ENCODE assay signal across 22 cellular contexts in the genomic region with DNA sequence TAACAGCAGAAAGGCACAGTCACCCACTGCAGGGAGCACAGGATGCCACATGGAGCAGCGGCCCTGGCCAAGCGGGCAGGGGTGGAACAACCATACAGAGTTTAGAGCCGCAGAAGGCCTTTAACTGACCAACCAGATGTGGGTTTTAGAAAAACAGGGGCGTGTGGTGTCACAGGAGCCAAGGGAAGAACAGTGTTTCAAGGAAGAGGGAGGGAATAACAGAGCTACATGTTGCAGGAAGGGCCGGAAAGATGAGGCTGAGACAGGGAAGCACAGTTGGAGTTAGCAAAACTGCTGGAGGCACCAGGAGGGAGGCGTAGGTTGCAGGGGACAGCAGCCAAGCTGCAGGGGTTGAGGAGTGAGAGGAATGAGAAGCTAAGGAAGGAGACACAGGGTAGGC. TPM values are rescaled to one million over a fixed set of nuclear protein-coding genes. Genes with fewer than 3 reads are reported as not detected.
DNase-seq lines count a peak whose midpoint lies in the region; ATAC-seq, FAIRE-seq and TF ChIP-seq lines count a peak whose summit lies in the region.
"Had no signal": no experiment of that assay in that cellular context is flagged by ENCODE, and none has a peak within 500 bp of the region (broad histone marks: within the 10 kb centered on the region; RNA-seq: fewer than 3 reads in every experiment).

No MANE protein-coding gene starts in this region.

- H2BK15ac ChIP-seq in H1 (ENCODE audit: low read length): peak overlapping the region; percentile 31; the same call in 1 of the 2 replicates

- no peak overlapping the region for H3K4me2 ChIP-seq in H1 (ENCODE audit: insufficient read depth in 1 of 2, low read depth in 2 of 2, low read length in 2 of 2)
- H3K4me2 ChIP-seq: KMS-11 had no signal

- H3K27me3 Mint-ChIP-seq in neural crest cell (ENCODE audit: low read depth): no peaks in the 10 kb centered on the region

- TF ChIP-seq CTCF in H1 (IDR thresholded peaks at IDR 0.05; ENCODE audit: control extremely low read depth in 1 of 3, insufficient read depth in 1 of 3, low read depth in 1 of 3, low read length in 3 of 3) (no peak), neural crest cell (conservative IDR thresholded peaks at IDR 0.05) (no peak)

- no peak overlapping the region for H3K18ac ChIP-seq in H1 (ENCODE audit: extremely low read depth, low read length)

- no peak for TF ChIP-seq RAD21 in H1 (IDR thresholded peaks at IDR 0.05 in 1 of 2, conservative IDR thresholded peaks at IDR 0.05 in 1 of 2; ENCODE audit: low read depth in 2 of 2, low read length in 2 of 2)

- no peak overlapping the region for H2BK20ac ChIP-seq in H1 (ENCODE audit: low read length)

- peak overlapping the region in 1 of 4 experiments; percentile 32; a peak in 1 of 7 replicates for H3K9ac ChIP-seq in H1 (replicated peaks in 1 of 4; ENCODE audit: extremely low read depth in 1 of 4, low read depth in 3 of 4, low read length in 3 of 4)
- H3K9ac ChIP-seq: KMS-11 had no signal

- H3K14ac ChIP-seq in H1 (ENCODE audit: insufficient read length): no peak overlapping the region

- H3K79me2 ChIP-seq in H1 (ENCODE audit: control insufficient read depth in 1 of 2, insufficient read depth in 2 of 2, low read length in 2 of 2): no peaks in the 10 kb centered on the region

- H3K4me3 Mint-ChIP-seq in neural crest cell: no peak overlapping the region
- H3K4me3 Mint-ChIP-seq: HFFc6 had no signal

- peaks cover 0 to 4% (median 0%) of the 10 kb centered on the region in 4 experiments; a peak in 1 of 7 replicates for H3K4me1 ChIP-seq in H1 (replicated peaks in 1 of 4; ENCODE audit: control insufficient read depth in 3 of 4, insufficient read depth in 4 of 4, low read length in 3 of 4)

- CTCF ChIA-PET in H1 (lab: Charles Lee; ENCODE audit: partially characterized antibody): interaction anchor here (0.6 to 3.8 kb wide), 8 partner anchors 10 to 95 kb away, joined by 3 to 29 read pairs (median 4); partner anchors contain the start of gene RCOR2

- H3K27me3 ChIP-seq in H1 (replicated peaks in 1 of 4; ENCODE audit: control insufficient read depth in 3 of 4, extremely low read depth in 1 of 4, insufficient read depth in 3 of 4, low read length in 3 of 4): peaks cover 0 to 8% (median 5%) of the 10 kb centered on the region in 4 experiments; a peak in 3 of 7 replicates

- 88% methylated on average over 6 of the region's 6 CpGs; no CpG with 5 or more reads in 1 of the 2 experiments for WGBS in H1 (ENCODE audit: extremely low coverage in 1 of 2, insufficient coverage in 1 of 2, insufficient read length in 1 of 2, insufficient replicate concordance in 2 of 2, low coverage in 1 of 2, low lambda C conversion rate in 2 of 2, missing lambda C conversion rate in 1 of 2), 2 experiments

- no peak overlapping the region for H3K23ac ChIP-seq in H1 (ENCODE audit: insufficient read length)

- 0 out of 2 replicates have a peak overlapping the region, but pooled peaks have one; percentile 60 for H2BK12ac ChIP-seq in H1 (ENCODE audit: low read depth, low read length)

- no peaks in the 10 kb centered on the region for H3K36me3 Mint-ChIP-seq in neural crest cell (ENCODE audit: low read depth)

- H2AK5ac ChIP-seq in H1 (ENCODE audit: low read depth, low read length): no peak overlapping the region

- no peak overlapping the region for H4K5ac ChIP-seq in H1 (ENCODE audit: insufficient read length, low read depth, low read length)

- no peak overlapping the region for H3K4ac ChIP-seq in H1 (replicated peaks; ENCODE audit: insufficient read length, low read depth, low read length)

- H3K27ac Mint-ChIP-seq in neural crest cell (ENCODE audit: unreplicated experiment): peak overlapping the region; percentile 94
- H3K27ac Mint-ChIP-seq: HFFc6 had no signal

- H3K23me2 ChIP-seq in H1 (ENCODE audit: low read depth, low read length): no peaks in the 10 kb centered on the region; the same call in 1 of the 2 replicates

- no peak for FAIRE-seq in H1 (lab: Jason Lieb, UNC)

- no peak overlapping the region for H2AFZ ChIP-seq in H1 (ENCODE audit: low read length)

- no peaks in the 10 kb centered on the region for H3K9me3 Mint-ChIP-seq in neural crest cell
- H3K9me3 Mint-ChIP-seq: HFFc6 had no signal

- no peak overlapping the region for H3K4me3 ChIP-seq in H1 (ENCODE audit: extremely low read depth in 1 of 4, insufficient read depth in 2 of 4, low read depth in 3 of 4, low read length in 4 of 4)

- no peaks in the 10 kb centered on the region for H4K20me1 ChIP-seq in H1 (replicated peaks in 1 of 2; ENCODE audit: control insufficient read depth in 1 of 2, insufficient read depth in 2 of 2, low read length in 2 of 2)

- H2BK120ac ChIP-seq in H1 (replicated peaks; ENCODE audit: low read depth, low read length): no peak overlapping the region

- no peak overlapping the region for H3K56ac ChIP-seq in H1 (replicated peaks; ENCODE audit: insufficient read length, low read depth, low read length)

- TF ChIP-seq EP300 in H1 (IDR thresholded peaks at IDR 0.05; ENCODE audit: borderline replicate concordance in 1 of 2, low read depth in 2 of 2, low read length in 2 of 2): no peak

- H4K91ac ChIP-seq in H1 (replicated peaks; ENCODE audit: insufficient read length, low read length): no peak overlapping the region

- no peaks in the 10 kb centered on the region for H3K36me3 ChIP-seq in H1 (ENCODE audit: control insufficient read depth in 2 of 4, insufficient read depth in 4 of 4, low read length in 3 of 4)

- POLR2A ChIA-PET in H1 (lab: Charles Lee; ENCODE audit: partially characterized antibody): interaction anchor here (1.3 to 11.5 kb wide), 3 partner anchors 14 to 56 kb away, joined by 3 to 173 read pairs (median 5); partner anchors contain the start of gene RCOR2

- no peak overlapping the region for H2BK5ac ChIP-seq in H1 (ENCODE audit: low read depth, low read length)

- no peak overlapping the region for H4K8ac ChIP-seq in H1 (ENCODE audit: extremely low read depth, insufficient read depth, low read length)

- no peaks in the 10 kb centered on the region for H3K79me1 ChIP-seq in H1 (ENCODE audit: low read depth, low read length)

- ATAC-seq in HG02852 (IDR thresholded peaks at IDR 0.05; ENCODE audit: unreplicated experiment) (no peak), HG02759 (IDR thresholded peaks at IDR 0.05; ENCODE audit: unreplicated experiment) (no peak), HG03139 (IDR thresholded peaks at IDR 0.05; ENCODE audit: unreplicated experiment) (no peak)

- peaks cover 18% of the 10 kb centered on the region for H3K4me1 Mint-ChIP-seq in neural crest cell

- TF ChIP-seq POLR2A in H1 (IDR thresholded peaks at IDR 0.05; ENCODE audit: control extremely low read depth in 1 of 2, low read depth in 2 of 2, low read length in 2 of 2): no peak

- DNase-seq in ELF-1 (ENCODE audit: low read depth, low spot score) (peak; percentile 66), H1 (ENCODE audit: low read depth in 1 of 2, low spot score in 2 of 2) (no peak), fibroblast of peridontal ligament (ENCODE audit: extremely low read depth) (peak; percentile 15), neural crest cell (ENCODE audit: low read depth, low spot score) (no peak), NCI-H82 treated with DMSO at 0.1 percent for 48 hours (lab: John Stamatoyannopoulos, UW; ENCODE audit: unreplicated experiment) (no peak)
- DNase-seq: AML-193; EL; H7; HFFc6; MV-4-11; NCI-H1105 treated with DMSO at 0.1 percent for 48 hours; NCI-H2029 treated with DMSO at 0.1 percent for 48 hours; NCI-H226; NCI-H510A treated with DMSO at 0.1 percent for 48 hours; NCI-H748 treated with DMSO at 0.1 percent for 48 hours; NK-92 treated with Interleukin-12 subunit alpha and Interleukin-12 subunit beta, amount 100 ng/mL, for 24 hours; SIG-M5 had no signal

- no peaks in the 10 kb centered on the region for H3K9me3 ChIP-seq in H1 (ENCODE audit: insufficient read depth in 2 of 2, low read depth in 1 of 2, low read length in 1 of 2)

- no peak overlapping the region for H3K27ac ChIP-seq in H1 (ENCODE audit: low read depth, low read length)
- H3K27ac ChIP-seq: KMS-11, RWPE1 had no signal

RNA-seq across cellular contexts. Expression of gene NAA40, which starts 7.8 kb away (rescaled TPM):
- total RNA-seq in H1 (2021; fragmentation: NEBNext Ultra II Directional; extraction: Animal tissue kit (Norgen Biotek cat#: 25700)): 31.1 and 34.1 TPM in 2 replicates
- polyA plus RNA-seq in H1 (2011; rRNA removed): 20.0 and 23.7 TPM in 2 replicates
- polyA plus RNA-seq in H1 (2011; cell fraction: cytosol; rRNA removed): 27.8 TPM
- 43.0 TPM for polyA plus RNA-seq in H1 (2011; cell fraction: nucleus; rRNA removed)
- polyA plus RNA-seq in H1 (2012, experiment 1 of 2): 24.6 to 30.7 TPM (median 25.7 TPM) in 4 replicates
- polyA plus RNA-seq in H1 (2012, experiment 2 of 2): 18.0 TPM
- 14.5 TPM for polyA plus RNA-seq in H1 (2013, experiment 1 of 2)
- 13.6 TPM for polyA plus RNA-seq in H1 (2013, experiment 2 of 2)
- polyA minus RNA-seq in H1 (2011; rRNA and poly(A)+ RNA removed): 20.8 and 23.4 TPM in 2 replicates
- 10.6 TPM for polyA minus RNA-seq in H1 (2011; cell fraction: cytosol; rRNA and poly(A)+ RNA removed)
- 20.5 TPM for polyA minus RNA-seq in H1 (2011; cell fraction: nucleus; rRNA and poly(A)+ RNA removed)
- total RNA-seq in neural crest cell: 64.5 and 71.2 TPM in 2 replicates

RNA-seq across cellular contexts. Expression of gene RCOR2, which starts 14.1 kb away (rescaled TPM):
- total RNA-seq in H1 (2021; fragmentation: NEBNext Ultra II Directional; extraction: Animal tissue kit (Norgen Biotek cat#: 25700)): 78.0 and 80.1 TPM in 2 replicates
- 54.6 and 75.9 TPM in 2 replicates for polyA plus RNA-seq in H1 (2011; rRNA removed)
- 67.2 TPM for polyA plus RNA-seq in H1 (2011; cell fraction: cytosol; rRNA removed)
- polyA plus RNA-seq in H1 (2011; cell fraction: nucleus; rRNA removed): 110 TPM
- 55.1 to 84.2 TPM (median 78.1 TPM) in 4 replicates for polyA plus RNA-seq in H1 (2012, experiment 1 of 2)
- 64.1 TPM for polyA plus RNA-seq in H1 (2012, experiment 2 of 2)
- polyA plus RNA-seq in H1 (2013, experiment 1 of 2): 47.1 TPM
- polyA plus RNA-seq in H1 (2013, experiment 2 of 2): 41.5 TPM
- polyA minus RNA-seq in H1 (2011; rRNA and poly(A)+ RNA removed): 54.5 and 69.3 TPM in 2 replicates
- polyA minus RNA-seq in H1 (2011; cell fraction: cytosol; rRNA and poly(A)+ RNA removed): 50.3 TPM
- 42.1 TPM for polyA minus RNA-seq in H1 (2011; cell fraction: nucleus; rRNA and poly(A)+ RNA removed)
- 107 and 108 TPM in 2 replicates for total RNA-seq in neural crest cell

RNA-seq across cellular contexts. Expression of gene COX8A, which starts 43.4 kb away (rescaled TPM):
- 365 and 413 TPM in 2 replicates for total RNA-seq in H1 (2021; fragmentation: NEBNext Ultra II Directional; extraction: Animal tissue kit (Norgen Biotek cat#: 25700))
- polyA plus RNA-seq in H1 (2011; rRNA removed): 1,720 and 2,058 TPM in 2 replicates
- polyA plus RNA-seq in H1 (2011; cell fraction: cytosol; rRNA removed): 801 TPM
- polyA plus RNA-seq in H1 (2011; cell fraction: nucleus; rRNA removed): 895 TPM
- 439 to 800 TPM (median 741 TPM) in 4 replicates for polyA plus RNA-seq in H1 (2012, experiment 1 of 2)
- polyA plus RNA-seq in H1 (2012, experiment 2 of 2): 1,693 TPM
- 891 TPM for polyA plus RNA-seq in H1 (2013, experiment 1 of 2)
- polyA plus RNA-seq in H1 (2013, experiment 2 of 2): 816 TPM
- polyA minus RNA-seq in H1 (2011; rRNA and poly(A)+ RNA removed): 145 and 160 TPM in 2 replicates
- 241 TPM for polyA minus RNA-seq in H1 (2011; cell fraction: cytosol; rRNA and poly(A)+ RNA removed)
- polyA minus RNA-seq in H1 (2011; cell fraction: nucleus; rRNA and poly(A)+ RNA removed): 152 TPM
- total RNA-seq in neural crest cell: 349 and 389 TPM in 2 replicates

RNA-seq across cellular contexts. Expression of gene OTUB1, which starts 55.2 kb away (rescaled TPM):
- 110 and 112 TPM in 2 replicates for total RNA-seq in H1 (2021; fragmentation: NEBNext Ultra II Directional; extraction: Animal tissue kit (Norgen Biotek cat#: 25700))
- 274 and 348 TPM in 2 replicates for polyA plus RNA-seq in H1 (2011; rRNA removed)
- polyA plus RNA-seq in H1 (2011; cell fraction: cytosol; rRNA removed): 214 TPM
- 408 TPM for polyA plus RNA-seq in H1 (2011; cell fraction: nucleus; rRNA removed)
- 116 to 162 TPM (median 150 TPM) in 4 replicates for polyA plus RNA-seq in H1 (2012, experiment 1 of 2)
- polyA plus RNA-seq in H1 (2012, experiment 2 of 2): 177 TPM
- polyA plus RNA-seq in H1 (2013, experiment 1 of 2): 88.3 TPM
- 81.7 TPM for polyA plus RNA-seq in H1 (2013, experiment 2 of 2)
- 105 and 113 TPM in 2 replicates for polyA minus RNA-seq in H1 (2011; rRNA and poly(A)+ RNA removed)
- polyA minus RNA-seq in H1 (2011; cell fraction: cytosol; rRNA and poly(A)+ RNA removed): 71.3 TPM
- 57.0 TPM for polyA minus RNA-seq in H1 (2011; cell fraction: nucleus; rRNA and poly(A)+ RNA removed)
- total RNA-seq in neural crest cell: 122 and 124 TPM in 2 replicates

Comparison
In these comparisons a context has a peak if more than half of its experiments do, and no peak if none do; other contexts are left out.
1. DNase-seq: peak in ELF-1 (single experiment) and fibroblast of peridontal ligament (single experiment); none in H1 (0 of 2), neural crest cell (single experiment) and NCI-H82 treated with DMSO at 0.1 percent for 48 hours (single experiment).